ENCODE assay signal across 9 cellular contexts in genomic region chr2:219661197-219661954, GRCh38. TPM values are rescaled to one million over a fixed set of nuclear protein-coding genes. Genes with fewer than 3 reads are reported as not detected.
DNase-seq lines count a peak whose midpoint lies in the region; ATAC-seq and TF ChIP-seq lines count a peak whose summit lies in the region.
"Had no signal": no experiment of that assay in that cellular context is flagged by ENCODE, and none has a peak within 500 bp of the region (broad histone marks: within the 10 kb centered on the region; RNA-seq: fewer than 3 reads in every experiment).

No MANE protein-coding gene starts in this region.

- 55 to 77% (median 68%) methylated on average over 7 of the region's 7 CpGs for WGBS in spleen, 5 donors

- H3K27me3 ChIP-seq in PC-3 (ENCODE audit: low read length): no peaks in the 10 kb centered on the region
- H3K27me3 ChIP-seq in spleen (replicated peaks in 1 of 7): peaks cover 0 to 41% (median 0%) of the 10 kb centered on the region in 7 donors

- no peak overlapping the region for H3K9ac ChIP-seq in PC-3 (ENCODE audit: low read length)

- no TSS peak for BruUV-seq in PC-3 (replicated peaks; lab: Mats Ljungman, UMichigan)

- TF ChIP-seq POLR2A in spleen (IDR thresholded peaks at IDR 0.05): no peak

- intact Hi-C loops in PC-3 (cut with micrococcal nuclease) (no loop called here), spleen (cut with DNase I; ENCODE audit: low total_unique reads) (no loop called here)

- H3K27ac ChIP-seq in PC-3 (ENCODE audit: low read length) (peak overlapping the region; percentile 55), spleen (no peak overlapping the region)

- TF ChIP-seq CTCF in PC-3 (conservative IDR thresholded peaks at IDR 0.05; ENCODE audit: low read depth, low read length) (no peak), spleen (IDR thresholded peaks at IDR 0.05 in 8 of 11, conservative IDR thresholded peaks at IDR 0.05 in 3 of 11) (no peak)

- no peaks in the 10 kb centered on the region for H3K79me2 ChIP-seq in PC-3 (ENCODE audit: low read length)

- CTCF ChIA-PET in PC-3 (lab: Charles Lee): no interaction called here

- H3K9me2 ChIP-seq in PC-3 (replicated peaks; ENCODE audit: low read length): no peaks in the 10 kb centered on the region

- peak; percentile 14 for DNase-seq in NCI-H2227 (lab: John Stamatoyannopoulos, UW; ENCODE audit: unreplicated experiment)
- no peak for DNase-seq in NCI-H2227 treated with DMSO at 0.1 percent for 48 hours (lab: John Stamatoyannopoulos, UW)
- peak; percentile 12 for DNase-seq in PC-3
- peak; percentile 85 for DNase-seq in renal cortical epithelial cell (ENCODE audit: low read depth)
- DNase-seq in NCI-H526 treated with DMSO at 0.1 percent for 48 hours (lab: John Stamatoyannopoulos, UW): no peak
- DNase-seq in activated CD4-positive, alpha-beta T cell treated with anti-CD3 and anti-CD28 coated beads for 1 hour: no peak
- DNase-seq in spleen: no peak
- DNase-seq: NCI-H1694 had no signal

- POLR2A ChIA-PET in PC-3 (lab: Charles Lee; ENCODE audit: unreplicated experiment): no interaction called here

- no peaks in the 10 kb centered on the region for H4K20me1 ChIP-seq in PC-3 (ENCODE audit: low read length)

- H3K4me3 ChIP-seq in PC-3 (ENCODE audit: low read length): no peak overlapping the region
- no peak overlapping the region for H3K4me3 ChIP-seq in spleen

- H2AFZ ChIP-seq in PC-3 (ENCODE audit: low read length): no peak overlapping the region

- H3K36me3 ChIP-seq in PC-3 (ENCODE audit: low read depth, low read length) (no peaks in the 10 kb centered on the region), spleen (no peaks in the 10 kb centered on the region)

- H3K4me1 ChIP-seq in PC-3 (ENCODE audit: insufficient read depth, low read length) (peaks cover 29% of the 10 kb centered on the region), spleen (no peaks in the 10 kb centered on the region)

- H3K4me2 ChIP-seq in PC-3 (ENCODE audit: low read length): no peak overlapping the region

- 0 out of 2 replicates have a peak, but pooled peaks cover 3% of the 10 kb centered on the region for H3K9me3 ChIP-seq in PC-3 (ENCODE audit: low read length)
- H3K9me3 ChIP-seq in spleen: peaks cover 0 to 29% (median 18%) of the 10 kb centered on the region in 8 donors

- H3F3A ChIP-seq in PC-3 (ENCODE audit: low read length, unreplicated experiment): no peaks in the 10 kb centered on the region

- ATAC-seq in HG02938 (IDR thresholded peaks at IDR 0.05; ENCODE audit: unreplicated experiment) (peak; percentile 99), PC-3 (no peak)

RNA-seq across cellular contexts. Expression of gene SLC4A3, which starts 33.9 kb away (rescaled TPM):
- 11.6 and 14.3 TPM in 2 replicates for total RNA-seq in PC-3 (2014; rRNA removed)
- 3.5 and 10.1 TPM in 2 replicates for total RNA-seq in renal cortical epithelial cell
- total RNA-seq in spleen: 1 to 10 TPM; 1.6 to 9.2 (median 3.9) TPM
- polyA plus RNA-seq in spleen: 1 to 10 TPM in 1 of 3 donors, under 1 TPM in 2; 0.71 to 1.3 (median 0.74) TPM

Comparison
In these comparisons a context has a peak if more than half of its experiments do, and no peak if none do; other contexts are left out.
1. DNase-seq: peak in NCI-H2227 (single experiment), PC-3 (single experiment) and renal cortical epithelial cell (single experiment); none in NCI-H2227 treated with DMSO at 0.1 percent for 48 hours (single experiment), NCI-H526 treated with DMSO at 0.1 percent for 48 hours (single experiment), activated CD4-positive, alpha-beta T cell treated with anti-CD3 and anti-CD28 coated beads for 1 hour (single experiment) and spleen (single experiment).